ENCODE assay signal across 23 cellular contexts in genomic region chr15:42315435-42316020, GRCh38. TPM values are rescaled to one million over a fixed set of nuclear protein-coding genes. Genes with fewer than 3 reads are reported as not detected.
DNase-seq lines count a peak whose midpoint lies in the region; ATAC-seq, FAIRE-seq and TF ChIP-seq lines count a peak whose summit lies in the region.
"Had no signal": no experiment of that assay in that cellular context is flagged by ENCODE, and none has a peak within 500 bp of the region (broad histone marks: within the 10 kb centered on the region; RNA-seq: fewer than 3 reads in every experiment).

No MANE protein-coding gene starts in this region.

- no peak overlapping the region for H3K4me2 ChIP-seq in astrocyte (ENCODE audit: low read length)
- H3K4me2 ChIP-seq: BLaER1 had no signal

- H3K4me1 ChIP-seq in astrocyte (ENCODE audit: insufficient read depth, low read length), result no peaks in the 10 kb centered on the region
- H3K4me1 ChIP-seq: BLaER1 had no signal

- ATAC-seq in activated naive CD8-positive, alpha-beta T cell treated with anti-CD3 and anti-CD28 coated beads, Interleukin-2, amount 50 U/mL, for 24 hours, result peak; percentile 49
- peak; percentile 60 for ATAC-seq in stimulated activated naive CD8-positive, alpha-beta T cell treated with anti-CD3 and anti-CD28 coated beads, Interleukin-15, amount 100 ng/mL, for 72 hours
- ATAC-seq in GM21390 (IDR thresholded peaks at IDR 0.05; ENCODE audit: unreplicated experiment), result no peak
- ATAC-seq: SK-N-SH treated with all-trans-retinoic acid at 6 μM for 48 hours had no signal

- H3K27ac ChIP-seq in astrocyte (ENCODE audit: low read depth, low read length), result no peak overlapping the region
- H3K27ac ChIP-seq: BLaER1 had no signal

- peaks cover 7% of the 10 kb centered on the region for H3K4me1 Mint-ChIP-seq in activated naive CD8-positive, alpha-beta T cell treated with anti-CD3 and anti-CD28 coated beads, Interleukin-2, amount 50 U/mL, for 24 hours
- H3K4me1 Mint-ChIP-seq in activated naive CD8-positive, alpha-beta T cell treated with anti-CD3 and anti-CD28 coated beads for 36 hours, result no peaks in the 10 kb centered on the region
- H3K4me1 Mint-ChIP-seq in astrocyte (ENCODE audit: low read depth, unreplicated experiment), result no peaks in the 10 kb centered on the region
- H3K4me1 Mint-ChIP-seq in stimulated activated naive CD8-positive, alpha-beta T cell treated with anti-CD3 and anti-CD28 coated beads, Interleukin-15, amount 100 ng/mL, for 72 hours, result no peaks in the 10 kb centered on the region
- H3K4me1 Mint-ChIP-seq: CD4-positive, alpha-beta memory T cell had no signal

- FAIRE-seq in H54 (lab: Jason Lieb, UNC) (peak; percentile 36), astrocyte (lab: Jason Lieb, UNC) (peak; percentile 55)
- FAIRE-seq: A204.1, G401.6, GM12891, H1 had no signal

- no peak for DNase-seq in activated naive CD8-positive, alpha-beta T cell treated with anti-CD3 and anti-CD28 coated beads, Interleukin-2, amount 50 U/mL, for 24 hours
- no peak for DNase-seq in activated naive CD8-positive, alpha-beta T cell treated with anti-CD3 and anti-CD28 coated beads for 36 hours
- DNase-seq in H54 (ENCODE audit: insufficient read length, low spot score) (no peak), astrocyte (ENCODE audit: low read depth) (no peak), GM10266 (ENCODE audit: extremely low spot score) (no peak), SW 1271 (lab: John Stamatoyannopoulos, UW) (no peak)
- DNase-seq in stimulated activated naive CD8-positive, alpha-beta T cell treated with anti-CD3 and anti-CD28 coated beads, Interleukin-15, amount 100 ng/mL, for 72 hours, result no peak
- DNase-seq: Calu3; CD4-positive, alpha-beta memory T cell; DMS79 treated with DMSO at 0.1 percent for 48 hours; Karpas-422; NCI-H1048; NCI-H1436 treated with DMSO at 0.1 percent for 48 hours; NCI-H2029; RPMI8226; SIG-M5 had no signal

- no peak overlapping the region for H3K9ac ChIP-seq in astrocyte (ENCODE audit: low read length)
- H3K9ac ChIP-seq: BLaER1 had no signal

- TF ChIP-seq CTCF in astrocyte (IDR thresholded peaks at IDR 0.05; ENCODE audit: insufficient read depth, low read depth, low read length) (no peak), GM10266 (IDR thresholded peaks at IDR 0.05; ENCODE audit: control insufficient read depth, insufficient read depth, low read depth, missing control alignments) (no peak)

- H3K4me3 Mint-ChIP-seq in activated naive CD8-positive, alpha-beta T cell treated with anti-CD3 and anti-CD28 coated beads, Interleukin-2, amount 50 U/mL, for 24 hours, result no peak overlapping the region
- no peak overlapping the region for H3K4me3 Mint-ChIP-seq in activated naive CD8-positive, alpha-beta T cell treated with anti-CD3 and anti-CD28 coated beads for 36 hours
- H3K4me3 Mint-ChIP-seq in astrocyte (ENCODE audit: unreplicated experiment), result no peak overlapping the region
- H3K4me3 Mint-ChIP-seq in stimulated activated naive CD8-positive, alpha-beta T cell treated with anti-CD3 and anti-CD28 coated beads, Interleukin-15, amount 100 ng/mL, for 72 hours, result no peak overlapping the region
- H3K4me3 Mint-ChIP-seq: CD4-positive, alpha-beta memory T cell had no signal

- H3K27ac Mint-ChIP-seq in activated naive CD8-positive, alpha-beta T cell treated with anti-CD3 and anti-CD28 coated beads, Interleukin-2, amount 50 U/mL, for 24 hours, result no peak overlapping the region
- H3K27ac Mint-ChIP-seq in activated naive CD8-positive, alpha-beta T cell treated with anti-CD3 and anti-CD28 coated beads for 36 hours, result no peak overlapping the region
- no peak overlapping the region for H3K27ac Mint-ChIP-seq in astrocyte (ENCODE audit: unreplicated experiment)
- no peak overlapping the region for H3K27ac Mint-ChIP-seq in stimulated activated naive CD8-positive, alpha-beta T cell treated with anti-CD3 and anti-CD28 coated beads, Interleukin-15, amount 100 ng/mL, for 72 hours

- H3K27me3 Mint-ChIP-seq in activated naive CD8-positive, alpha-beta T cell treated with anti-CD3 and anti-CD28 coated beads, Interleukin-2, amount 50 U/mL, for 24 hours, result no peaks in the 10 kb centered on the region
- H3K27me3 Mint-ChIP-seq in activated naive CD8-positive, alpha-beta T cell treated with anti-CD3 and anti-CD28 coated beads for 36 hours, result no peaks in the 10 kb centered on the region
- no peaks in the 10 kb centered on the region for H3K27me3 Mint-ChIP-seq in astrocyte (ENCODE audit: low read depth, unreplicated experiment)
- H3K27me3 Mint-ChIP-seq in stimulated activated naive CD8-positive, alpha-beta T cell treated with anti-CD3 and anti-CD28 coated beads, Interleukin-15, amount 100 ng/mL, for 72 hours, result no peaks in the 10 kb centered on the region
- H3K27me3 Mint-ChIP-seq: CD4-positive, alpha-beta memory T cell had no signal

- no peaks in the 10 kb centered on the region for H3K36me3 ChIP-seq in astrocyte (ENCODE audit: insufficient read depth, low read length)

- H3K4me3 ChIP-seq in astrocyte (ENCODE audit: insufficient read depth, low read depth, low read length), result no peak overlapping the region
- H3K4me3 ChIP-seq: BLaER1 had no signal

- no peaks in the 10 kb centered on the region for H4K20me1 ChIP-seq in astrocyte (ENCODE audit: insufficient read depth, low read length)
- H4K20me1 ChIP-seq: BLaER1 had no signal

- H3K9me3 ChIP-seq in astrocyte (ENCODE audit: insufficient read depth, low read depth, low read length), result no peaks in the 10 kb centered on the region
- H3K9me3 ChIP-seq: BLaER1 had no signal

- no peaks in the 10 kb centered on the region for H3K27me3 ChIP-seq in astrocyte (ENCODE audit: insufficient read depth, low read length)
- H3K27me3 ChIP-seq: BLaER1 had no signal

- no peaks in the 10 kb centered on the region for H3K79me2 ChIP-seq in astrocyte (ENCODE audit: insufficient read depth, low read length)

- no peaks in the 10 kb centered on the region for H3K9me3 Mint-ChIP-seq in activated naive CD8-positive, alpha-beta T cell treated with anti-CD3 and anti-CD28 coated beads, Interleukin-2, amount 50 U/mL, for 24 hours
- H3K9me3 Mint-ChIP-seq in activated naive CD8-positive, alpha-beta T cell treated with anti-CD3 and anti-CD28 coated beads for 36 hours, result no peaks in the 10 kb centered on the region
- H3K9me3 Mint-ChIP-seq in astrocyte (ENCODE audit: unreplicated experiment), result no peaks in the 10 kb centered on the region
- no peaks in the 10 kb centered on the region for H3K9me3 Mint-ChIP-seq in stimulated activated naive CD8-positive, alpha-beta T cell treated with anti-CD3 and anti-CD28 coated beads, Interleukin-15, amount 100 ng/mL, for 72 hours
- H3K9me3 Mint-ChIP-seq: CD4-positive, alpha-beta memory T cell had no signal

- no peak for TF ChIP-seq POLR2A in H54 (IDR thresholded peaks at IDR 0.05; ENCODE audit: low read depth, low read length)

- H2AFZ ChIP-seq in astrocyte (ENCODE audit: low read depth, low read length), result no peak overlapping the region

- H3K36me3 Mint-ChIP-seq in activated naive CD8-positive, alpha-beta T cell treated with anti-CD3 and anti-CD28 coated beads, Interleukin-2, amount 50 U/mL, for 24 hours (ENCODE audit: low read depth), result peaks cover 10% of the 10 kb centered on the region
- peaks cover 7% of the 10 kb centered on the region for H3K36me3 Mint-ChIP-seq in activated naive CD8-positive, alpha-beta T cell treated with anti-CD3 and anti-CD28 coated beads for 36 hours
- peaks cover 7% of the 10 kb centered on the region for H3K36me3 Mint-ChIP-seq in astrocyte (ENCODE audit: low read depth, unreplicated experiment)

RNA-seq across cellular contexts. Expression of gene TMEM87A, which starts 42.3 kb away (rescaled TPM):
- total RNA-seq in activated naive CD8-positive, alpha-beta T cell treated with anti-CD3 and anti-CD28 coated beads for 36 hours, result 10 to 100 TPM; 34.8 to 35.8 TPM
- 39.6 and 40.9 TPM in 2 replicates for total RNA-seq in astrocyte

RNA-seq across cellular contexts. Expression of gene GANC, which starts 42.5 kb away (rescaled TPM):
- total RNA-seq in activated naive CD8-positive, alpha-beta T cell treated with anti-CD3 and anti-CD28 coated beads for 36 hours, result 10 to 100 TPM; 21.0 to 23.7 TPM
- 12.5 and 13.4 TPM in 2 replicates for total RNA-seq in astrocyte

RNA-seq across cellular contexts. Expression of gene CAPN3, which starts 43.8 kb away (rescaled TPM):
- total RNA-seq in activated naive CD8-positive, alpha-beta T cell treated with anti-CD3 and anti-CD28 coated beads for 36 hours, result 1 to 10 TPM; 1.4 to 1.8 TPM
- 0.38 and 0.57 TPM in 2 replicates for total RNA-seq in astrocyte
